11 cellular contexts compared by ENCODE assay signal in genomic region chr16:1037023-1037933, GRCh38. TPM values are rescaled to one million over a fixed set of nuclear protein-coding genes. Genes with fewer than 3 reads are reported as not detected.
DNase-seq lines count a peak whose midpoint lies in the region; ATAC-seq and TF ChIP-seq lines count a peak whose summit lies in the region.
"Had no signal": no experiment of that assay in that cellular context is flagged by ENCODE, and none has a peak within 500 bp of the region (broad histone marks: within the 10 kb centered on the region; RNA-seq: fewer than 3 reads in every experiment).

No MANE protein-coding gene starts in this region.

- intact Hi-C loops in body of pancreas (cut with DNase I) (no loop called here), upper lobe of right lung (cut with DNase I) (no loop called here), testis (cut with DNase I; ENCODE audit: low total_unique reads) (no loop called here), heart left ventricle (cut with DNase I) (no loop called here)

- DNase-seq in EL (peak; percentile 28), NCI-H226 (peak; percentile 44), body of pancreas (no peak), myocyte (ENCODE audit: low read depth) (peak; percentile 88), upper lobe of right lung (no peak), SHP77 (lab: John Stamatoyannopoulos, UW) (no peak), testis (no peak), heart left ventricle (no peak)
- DNase-seq: NCI-H187 had no signal

- TF ChIP-seq CTCF in body of pancreas (IDR thresholded peaks at IDR 0.05) (no peak), upper lobe of right lung (IDR thresholded peaks at IDR 0.05) (no peak), testis (IDR thresholded peaks at IDR 0.05) (no peak), heart left ventricle (IDR thresholded peaks at IDR 0.05) (no peak)

- H3K4me3 ChIP-seq in body of pancreas (no peak overlapping the region), upper lobe of right lung (no peak overlapping the region), testis (no peak overlapping the region), heart left ventricle (no peak overlapping the region)

- H3K9me3 ChIP-seq in body of pancreas (peaks cover 0 to 5% (median 0%) of the 10 kb centered on the region in 3 donors), upper lobe of right lung (no peaks in the 10 kb centered on the region), testis (no peaks in the 10 kb centered on the region), heart left ventricle (peaks cover 0 to 9% (median 3%) of the 10 kb centered on the region in 12 donors)

- no peak for TF ChIP-seq POLR2A in body of pancreas (IDR thresholded peaks at IDR 0.05)
- TF ChIP-seq POLR2A in testis (IDR thresholded peaks at IDR 0.05): no peak
- TF ChIP-seq POLR2A in heart left ventricle (IDR thresholded peaks at IDR 0.05): no peak

- ATAC-seq in body of pancreas (peak; percentile 33), upper lobe of right lung (no peak), heart left ventricle (no peak)

- H3K27ac ChIP-seq in body of pancreas: no peak overlapping the region
- H3K27ac ChIP-seq in upper lobe of right lung: no peak overlapping the region
- no peak overlapping the region for H3K27ac ChIP-seq in testis
- H3K27ac ChIP-seq in heart left ventricle: no peak overlapping the region

- no peaks in the 10 kb centered on the region for H3K27me3 ChIP-seq in body of pancreas
- peaks cover 32% of the 10 kb centered on the region for H3K27me3 ChIP-seq in upper lobe of right lung
- H3K27me3 ChIP-seq in testis: no peaks in the 10 kb centered on the region
- peaks cover 0 to 47% (median 18%) of the 10 kb centered on the region in 9 donors for H3K27me3 ChIP-seq in heart left ventricle

- no peaks in the 10 kb centered on the region for H3K4me1 ChIP-seq in body of pancreas
- no peaks in the 10 kb centered on the region for H3K4me1 ChIP-seq in upper lobe of right lung
- H3K4me1 ChIP-seq in testis: no peaks in the 10 kb centered on the region
- no peaks in the 10 kb centered on the region for H3K4me1 ChIP-seq in heart left ventricle

- H3K36me3 ChIP-seq in body of pancreas (replicated peaks in 1 of 2; ENCODE audit: insufficient read depth in 1 of 2, low read depth in 2 of 2): no peaks in the 10 kb centered on the region
- H3K36me3 ChIP-seq in upper lobe of right lung: no peaks in the 10 kb centered on the region
- H3K36me3 ChIP-seq in testis (ENCODE audit: low read depth, missing control alignments): no peaks in the 10 kb centered on the region
- H3K36me3 ChIP-seq in heart left ventricle: no peaks in the 10 kb centered on the region

- WGBS in body of pancreas, 2 donors: 60 to 68% methylated on average over 2 to 25 of the region's 33 CpGs
- 73% methylated on average over 33 of the region's 33 CpGs; no CpG with 5 or more reads in 1 of the 2 donors for WGBS in testis, 2 donors
- 39 to 60% (median 43%) methylated on average over 24 to 33 of the region's 33 CpGs for WGBS in heart left ventricle, 4 donors

RNA-seq across cellular contexts. Expression of gene SSTR5, which starts 35.3 kb away (rescaled TPM):
- total RNA-seq in body of pancreas: 1 to 10 TPM in 1 of 2 donors, not detected in 1; 2.3 TPM
- total RNA-seq in myocyte: 0.29 and 1.6 TPM in 2 replicates
- 0.74 TPM for polyA plus RNA-seq in myocyte (2012)
- total RNA-seq in upper lobe of right lung: not detected
- under 1 TPM in 1 of 2 donors, not detected in 1; 0.31 TPM for total RNA-seq in testis
- not detected for polyA plus RNA-seq in testis (ENCODE audit: insufficient read depth, low read depth, low replicate concordance)
- total RNA-seq in heart left ventricle: 10 to 100 TPM in 3 of 9 donors, 1 to 10 TPM in 5, under 1 TPM in 1; 0.39 to 20.1 (median 6.5) TPM
- 1 to 10 TPM in 1 of 2 donors, under 1 TPM in 1; 0.22 to 1.3 TPM for polyA plus RNA-seq in heart left ventricle
- total RNA-seq: activated T-helper 2 cell treated with anti-CD3 and anti-CD28 coated beads, Interferon-gamma antibody, Interleukin-2, Interleukin-4, amounts not matched to agents 10 μg/mL and 5 μg/mL and 100 μg/mL, durations not matched to agents 14 hours and 24 hours and 36 hours had no signal

RNA-seq across cellular contexts. Expression of gene SOX8, which starts 55.7 kb away (rescaled TPM):
- total RNA-seq in body of pancreas (1 to 10 TPM; 2.6 to 3.3 TPM), myocyte (53.9 and 116 TPM in 2 replicates), upper lobe of right lung (0.81 TPM), testis (10 to 100 TPM; 11.2 to 19.6 TPM), heart left ventricle (1 to 10 TPM in 2 of 9 donors, under 1 TPM in 7; 0.44 to 1.3 (median 0.81) TPM)
- 18.8 TPM for polyA plus RNA-seq in myocyte (2012)
- polyA plus RNA-seq in testis (ENCODE audit: insufficient read depth, low read depth, low replicate concordance) (4.3 TPM), heart left ventricle (under 1 TPM; 0.50 to 0.65 TPM)

RNA-seq across cellular contexts. Expression of gene C1QTNF8, which starts 58.8 kb away (rescaled TPM):
- total RNA-seq in body of pancreas (not detected), myocyte (not detected in 2 replicates), upper lobe of right lung (not detected), testis (1 to 10 TPM; 1.3 to 2.7 TPM), heart left ventricle (not detected)
- polyA plus RNA-seq in myocyte (2012): 0.08 TPM
- polyA plus RNA-seq in testis (ENCODE audit: insufficient read depth, low read depth, low replicate concordance) (not detected), heart left ventricle (not detected)
- total RNA-seq: activated T-helper 2 cell treated with anti-CD3 and anti-CD28 coated beads, Interferon-gamma antibody, Interleukin-2, Interleukin-4, amounts not matched to agents 10 μg/mL and 5 μg/mL and 100 μg/mL, durations not matched to agents 14 hours and 24 hours and 36 hours had no signal
- polyA plus RNA-seq: esophagus had no signal

Comparison
In these comparisons a context has a peak if more than half of its experiments do, and no peak if none do; other contexts are left out.
1. DNase-seq: peak in EL (single experiment), NCI-H226 (single experiment) and myocyte (single experiment); none in body of pancreas (0 of 4), upper lobe of right lung (single experiment), SHP77 (0 of 2), testis (single experiment) and heart left ventricle (0 of 5).